ENCODE assay signal across 9 cellular contexts in genomic region chr19:46697142-46697960, GRCh38. TPM values are rescaled to one million over a fixed set of nuclear protein-coding genes. Genes with fewer than 3 reads are reported as not detected.
DNase-seq lines count a peak whose midpoint lies in the region; FAIRE-seq and TF ChIP-seq lines count a peak whose summit lies in the region.
"Had no signal": no experiment of that assay in that cellular context is flagged by ENCODE, and none has a peak within 500 bp of the region (broad histone marks: within the 10 kb centered on the region; RNA-seq: fewer than 3 reads in every experiment).

No MANE protein-coding gene starts in this region.

- H3K23ac ChIP-seq in mesenchymal stem cell (ENCODE audit: low read length in 2 of 2): no peak overlapping the region

- H3K27ac ChIP-seq in mesenchymal stem cell (ENCODE audit: low read length, poor library complexity, severe bottlenecking) (no peak overlapping the region), mammary epithelial cell (ENCODE audit: insufficient read depth, low read depth, low read length) (no peak overlapping the region)

- H3K27me3 ChIP-seq in mesenchymal stem cell (ENCODE audit: control insufficient read depth in 1 of 2, insufficient read depth in 1 of 2, low read length in 2 of 2) (no peaks in the 10 kb centered on the region), mammary epithelial cell (ENCODE audit: insufficient read depth, low read length) (no peaks in the 10 kb centered on the region)

- dilution Hi-C loops in mammary epithelial cell (cut with HindIII; ENCODE audit: low sequenced_read_pairs): no loop called here

- no peak overlapping the region for H2AK5ac ChIP-seq in mesenchymal stem cell (ENCODE audit: low read length, severe bottlenecking)

- no peak overlapping the region for H4K91ac ChIP-seq in mesenchymal stem cell (ENCODE audit: low read length)

- no peaks in the 10 kb centered on the region for H3K79me2 ChIP-seq in mammary epithelial cell (ENCODE audit: insufficient read depth, low read length)

- H3K9ac ChIP-seq in mesenchymal stem cell (ENCODE audit: low read length) (peak overlapping the region; percentile 26), mammary epithelial cell (ENCODE audit: insufficient read depth, low read length) (no peak overlapping the region)

- DNase-seq in D721Med (ENCODE audit: insufficient read length, low spot score) (peak; percentile 98), NCI-H748 (lab: John Stamatoyannopoulos, UW; ENCODE audit: unreplicated experiment) (peak; percentile 90), endothelial cell (ENCODE audit: low spot score) (peak; percentile 77), mesenchymal stem cell (peak; percentile 88), ureter (ENCODE audit: low spot score) (peak; percentile 85), GM10266 (ENCODE audit: extremely low spot score) (no peak), DMS153 treated with DMSO at 0.1 percent for 48 hours (lab: John Stamatoyannopoulos, UW; ENCODE audit: unreplicated experiment) (no peak), mammary epithelial cell (no peak)

- H3K14ac ChIP-seq in mesenchymal stem cell (ENCODE audit: low read length in 2 of 2): no peak overlapping the region

- peaks cover 79 to 85% of the 10 kb centered on the region in 2 experiments for H3K36me3 ChIP-seq in mesenchymal stem cell (ENCODE audit: control insufficient read depth in 1 of 2, insufficient read depth in 2 of 2, low read depth in 1 of 2, low read length in 2 of 2)
- H3K36me3 ChIP-seq in mammary epithelial cell (ENCODE audit: insufficient read depth, low read length): peaks cover 50% of the 10 kb centered on the region

- H3K18ac ChIP-seq in mesenchymal stem cell (ENCODE audit: low read depth in 1 of 2, low read length in 2 of 2): no peak overlapping the region

- peaks cover 50% of the 10 kb centered on the region for H3K36me3 Mint-ChIP-seq in endothelial cell (ENCODE audit: low read depth, unreplicated experiment)

- peaks cover 18% of the 10 kb centered on the region for H3K79me1 ChIP-seq in mesenchymal stem cell (replicated peaks; ENCODE audit: low read length, poor library complexity, severe bottlenecking)

- TF ChIP-seq CTCF in D721Med (IDR thresholded peaks at IDR 0.05; ENCODE audit: insufficient read depth, missing control alignments) (no peak), endothelial cell (IDR thresholded peaks at IDR 0.05; ENCODE audit: unreplicated experiment) (no peak), GM10266 (IDR thresholded peaks at IDR 0.05; ENCODE audit: control insufficient read depth, insufficient read depth, low read depth, missing control alignments) (no peak), mammary epithelial cell (conservative IDR thresholded peaks at IDR 0.05 in 1 of 2, IDR thresholded peaks at IDR 0.05 in 1 of 2; ENCODE audit: extremely low read depth in 1 of 2, insufficient read depth in 1 of 2, low read depth in 1 of 2, low read length in 2 of 2) (no peak)

- BruUV-seq in mammary epithelial cell (replicated peaks; lab: Mats Ljungman, UMichigan): no TSS peak

- in situ Hi-C loops in mammary epithelial cell (cut with MboI; ENCODE audit: low sequenced_read_pairs in 2 of 2): no loop called here

- no peaks in the 10 kb centered on the region for H3K4me1 Mint-ChIP-seq in endothelial cell (ENCODE audit: unreplicated experiment)

- no peak for FAIRE-seq in D721Med (lab: Jason Lieb, UNC)

- H3K4me2 ChIP-seq in mesenchymal stem cell (ENCODE audit: low read length, poor library complexity, severe bottlenecking) (peak overlapping the region; percentile 60), mammary epithelial cell (ENCODE audit: insufficient read depth, low read depth, low read length) (no peak overlapping the region)

- H4K8ac ChIP-seq in mesenchymal stem cell (ENCODE audit: low read length): no peak overlapping the region

- intact Hi-C loops in mammary epithelial cell (cut with micrococcal nuclease): no loop called here

- no peak overlapping the region for H2BK120ac ChIP-seq in mesenchymal stem cell (ENCODE audit: low read depth, low read length)

- H4K20me1 ChIP-seq in mammary epithelial cell (ENCODE audit: insufficient read depth, low read length): no peaks in the 10 kb centered on the region

- H3K9me3 ChIP-seq in mesenchymal stem cell (ENCODE audit: control insufficient read depth, low read length) (no peaks in the 10 kb centered on the region), mammary epithelial cell (replicated peaks; ENCODE audit: insufficient read depth, low read length) (no peaks in the 10 kb centered on the region)
- H3K9me3 ChIP-seq: HAP-1 had no signal

- no peaks in the 10 kb centered on the region for H3K9me3 Mint-ChIP-seq in endothelial cell (ENCODE audit: unreplicated experiment)

- H2BK15ac ChIP-seq in mesenchymal stem cell (ENCODE audit: low read depth, poor library complexity, severe bottlenecking): no peak overlapping the region

- H3K4me1 ChIP-seq in mesenchymal stem cell (ENCODE audit: control insufficient read depth, insufficient read depth, low read depth, low read length) (peaks cover 10% of the 10 kb centered on the region), mammary epithelial cell (ENCODE audit: insufficient read depth, low read length) (no peaks in the 10 kb centered on the region)
- H3K4me1 ChIP-seq: HAP-1 had no signal

- no peak overlapping the region for H3K4me3 Mint-ChIP-seq in endothelial cell (ENCODE audit: unreplicated experiment)

- H3K4me3 ChIP-seq in mesenchymal stem cell (ENCODE audit: insufficient read depth in 1 of 2, low read depth in 1 of 2, low read length in 2 of 2): no peak overlapping the region
- H3K4me3 ChIP-seq in mammary epithelial cell (replicated peaks in 1 of 3; ENCODE audit: insufficient read depth in 1 of 3, low read depth in 2 of 3, low read length in 3 of 3): no peak overlapping the region
- H3K4me3 ChIP-seq: HAP-1 had no signal

- H2BK5ac ChIP-seq in mesenchymal stem cell (ENCODE audit: low read depth, low read length, poor library complexity, severe bottlenecking): no peak overlapping the region

- no peak overlapping the region for H3K27ac Mint-ChIP-seq in endothelial cell (ENCODE audit: unreplicated experiment)

- no peak overlapping the region for H2AFZ ChIP-seq in mesenchymal stem cell (ENCODE audit: low read depth, low read length)
- no peak overlapping the region for H2AFZ ChIP-seq in mammary epithelial cell (ENCODE audit: low read depth, low read length)

- H3K27me3 Mint-ChIP-seq in endothelial cell (ENCODE audit: unreplicated experiment): peaks cover 15% of the 10 kb centered on the region

- WGBS in mesenchymal stem cell: 38% methylated on average over 42 of the region's 42 CpGs
- 69% methylated on average over 13 of the region's 42 CpGs for WGBS in mammary epithelial cell (ENCODE audit: low coverage, missing lambda C conversion rate)

- no peak overlapping the region for H2BK12ac ChIP-seq in mesenchymal stem cell (ENCODE audit: low read length in 2 of 2)

- H3K4ac ChIP-seq in mesenchymal stem cell (ENCODE audit: low read depth in 1 of 2, low read length in 2 of 2): no peak overlapping the region

- CTCF ChIA-PET in mammary epithelial cell (lab: Charles Lee; ENCODE audit: low non-redundant PET): no interaction called here

RNA-seq across cellular contexts. Expression of gene PRKD2, which starts 19.6 kb away (rescaled TPM):
- total RNA-seq in endothelial cell (ENCODE audit: unreplicated experiment): 132 TPM
- polyA plus RNA-seq in mesenchymal stem cell (2013, experiment 1 of 2): 25.9 TPM
- polyA plus RNA-seq in mesenchymal stem cell (2013, experiment 2 of 2): 23.5 TPM
- total RNA-seq in ureter: 57.1 TPM
- 10 to 100 TPM; 20.2 to 55.5 TPM for total RNA-seq in mammary epithelial cell
- polyA plus RNA-seq in mammary epithelial cell: 23.9 TPM
- polyA minus RNA-seq in mammary epithelial cell: 21.0 TPM

RNA-seq across cellular contexts. Expression of gene DACT3, which starts 36.4 kb away (rescaled TPM):
- 1.1 TPM for total RNA-seq in endothelial cell (ENCODE audit: unreplicated experiment)
- polyA plus RNA-seq in mesenchymal stem cell (2013, experiment 1 of 2): 25.9 TPM
- polyA plus RNA-seq in mesenchymal stem cell (2013, experiment 2 of 2): 26.2 TPM
- 25.6 TPM for total RNA-seq in ureter
- under 1 TPM; 0.31 to 0.33 TPM for total RNA-seq in mammary epithelial cell
- 0.07 TPM for polyA plus RNA-seq in mammary epithelial cell
- not detected for polyA minus RNA-seq in mammary epithelial cell

RNA-seq across cellular contexts. Expression of gene FKRP, which starts 48.5 kb away (rescaled TPM):
- total RNA-seq in endothelial cell (ENCODE audit: unreplicated experiment) (22.7 TPM), ureter (20.6 TPM), mammary epithelial cell (10 to 100 TPM; 15.7 to 23.4 TPM)
- 24.9 TPM for polyA plus RNA-seq in mesenchymal stem cell (2013, experiment 1 of 2)
- polyA plus RNA-seq in mesenchymal stem cell (2013, experiment 2 of 2): 24.4 TPM
- 11.7 TPM for polyA plus RNA-seq in mammary epithelial cell
- 18.6 TPM for polyA minus RNA-seq in mammary epithelial cell

RNA-seq across cellular contexts. Expression of gene STRN4, which starts 48.9 kb away (rescaled TPM):
- 111 TPM for total RNA-seq in endothelial cell (ENCODE audit: unreplicated experiment)
- polyA plus RNA-seq in mesenchymal stem cell (2013, experiment 1 of 2): 56.4 TPM
- 56.1 TPM for polyA plus RNA-seq in mesenchymal stem cell (2013, experiment 2 of 2)
- total RNA-seq in ureter: 67.6 TPM
- 10 to 100 TPM; 59.2 to 92.4 TPM for total RNA-seq in mammary epithelial cell
- polyA plus RNA-seq in mammary epithelial cell: 56.3 TPM
- 72.5 TPM for polyA minus RNA-seq in mammary epithelial cell

Comparison
In these comparisons a context has a peak if more than half of its experiments do, and no peak if none do; other contexts are left out.
1. DNase-seq: peak in D721Med (single experiment), NCI-H748 (single experiment), endothelial cell (single experiment), mesenchymal stem cell (single experiment) and ureter (single experiment); none in GM10266 (single experiment), DMS153 treated with DMSO at 0.1 percent for 48 hours (single experiment) and mammary epithelial cell (single experiment).
2. RNA of gene DACT3, which starts 36.4 kb away (total RNA-seq): 25.6 TPM in ureter (single experiment); 1.1 TPM in endothelial cell (single experiment) and 0.31 to 0.33 TPM in mammary epithelial cell; every median in the first group is over 10 times any median in the second.